19 cellular contexts compared by ENCODE assay signal in genomic region chr9:84974790-84975189, GRCh38.
A peak's percentile ranks its signal among the peaks of the same experiment; 100 is the strongest.
DNase-seq lines count a peak whose midpoint lies in the region; ATAC-seq and TF ChIP-seq lines count a peak whose summit lies in the region.
"Had no signal": no experiment of that assay in that cellular context is flagged by ENCODE, and none has a peak within 500 bp of the region (broad histone marks: within the 10 kb centered on the region; RNA-seq: fewer than 3 reads in every experiment).

No MANE protein-coding gene starts in this region.

- H3K36me3 ChIP-seq in heart left ventricle, result no peaks in the 10 kb centered on the region

- no peaks in the 10 kb centered on the region for H3K9me3 ChIP-seq in heart left ventricle

- H3K4me1 Mint-ChIP-seq in osteocyte (ENCODE audit: unreplicated experiment) (peaks cover 53% of the 10 kb centered on the region), mesothelial cell of epicardium (no peaks in the 10 kb centered on the region)

- H3K27me3 ChIP-seq in dorsolateral prefrontal cortex, result no peaks in the 10 kb centered on the region
- no peaks in the 10 kb centered on the region for H3K27me3 ChIP-seq in heart left ventricle

- TF ChIP-seq CTCF in dorsolateral prefrontal cortex (IDR thresholded peaks at IDR 0.05 in 54 of 56, conservative IDR thresholded peaks at IDR 0.05 in 2 of 56; ENCODE audit: low read depth in 1 of 56, partially characterized antibody in 56 of 56) (no peak), osteocyte (IDR thresholded peaks at IDR 0.05) (no peak), omental fat pad (IDR thresholded peaks at IDR 0.05) (no peak), mesothelial cell of epicardium (IDR thresholded peaks at IDR 0.05; ENCODE audit: unreplicated experiment) (no peak), heart left ventricle (IDR thresholded peaks at IDR 0.05) (no peak)

- no peaks in the 10 kb centered on the region for H3K36me3 Mint-ChIP-seq in osteocyte (ENCODE audit: unreplicated experiment)
- H3K36me3 Mint-ChIP-seq in mesothelial cell of epicardium, result no peaks in the 10 kb centered on the region

- H3K4me3 Mint-ChIP-seq in osteocyte (ENCODE audit: unreplicated experiment) (no peak overlapping the region), mesothelial cell of epicardium (no peak overlapping the region)
- H3K4me3 Mint-ChIP-seq: CD4-positive, alpha-beta T cell had no signal

- WGBS in heart left ventricle, 4 donors, result 71 to 79% (median 78%) methylated on average over 7 of the region's 7 CpGs

- H3K27me3 Mint-ChIP-seq in osteocyte (ENCODE audit: unreplicated experiment) (no peaks in the 10 kb centered on the region), mesothelial cell of epicardium (ENCODE audit: low read depth) (peaks cover 3% of the 10 kb centered on the region)

- H3K27ac ChIP-seq in dorsolateral prefrontal cortex (peak overlapping the region in 51 of 59 donors; percentile 1 to 85 (median 61)), heart left ventricle (no peak overlapping the region)

- H3K9me3 Mint-ChIP-seq in osteocyte (ENCODE audit: unreplicated experiment) (peaks cover 5% of the 10 kb centered on the region), mesothelial cell of epicardium (peaks cover 5% of the 10 kb centered on the region)
- H3K9me3 Mint-ChIP-seq: CD4-positive, alpha-beta T cell had no signal

- no peak for ATAC-seq in omental fat pad (ENCODE audit: low FRiP score)
- no peak for ATAC-seq in heart left ventricle
- ATAC-seq: GM12878, K562 had no signal

- DNase-seq in M059J (ENCODE audit: low read depth) (peak; percentile 52), dorsolateral prefrontal cortex (peak in 4 of 10 donors; percentile 36 to 72 (median 56)), medulla oblongata (ENCODE audit: extremely low spot score) (peak; percentile 55), osteocyte (ENCODE audit: extremely low spot score, unreplicated experiment) (no peak), omental fat pad (ENCODE audit: low spot score) (no peak), mesothelial cell of epicardium (ENCODE audit: low spot score in 2 of 2, unreplicated experiment in 2 of 2) (no peak), heart left ventricle (no peak)
- DNase-seq in activated CD4-positive, CD25-positive, alpha-beta regulatory T cell (lab: John Stamatoyannopoulos, UW), result no peak
- DNase-seq: CD4-positive, alpha-beta T cell; DMS153; GF-D8; NCI-H1105 treated with DMSO at 0.1 percent for 48 hours; NCI-H1694; NCI-H510A; NCI-H748 treated with DMSO at 0.1 percent for 48 hours; NK-92 treated with Interleukin-12 subunit alpha and Interleukin-12 subunit beta, amount 100 ng/mL, for 24 hours; Right ventricle myocardium superior had no signal

- TF ChIP-seq POLR2A in heart left ventricle (IDR thresholded peaks at IDR 0.05), result no peak

- H3K27ac Mint-ChIP-seq in osteocyte (ENCODE audit: unreplicated experiment) (peak overlapping the region; percentile 56), mesothelial cell of epicardium (no peak overlapping the region)
- H3K27ac Mint-ChIP-seq: CD4-positive, alpha-beta T cell had no signal

- no peak overlapping the region for H3K4me3 ChIP-seq in dorsolateral prefrontal cortex
- no peak overlapping the region for H3K4me3 ChIP-seq in heart left ventricle
- H3K4me3 ChIP-seq: GM12878, K562 had no signal

- intact Hi-C loops in dorsolateral prefrontal cortex (cut with DNase I), result no loop called here
- intact Hi-C loops in heart left ventricle (cut with DNase I), result loop anchor here in 2 of 10 donors (10.0 kb wide), 2 partner anchors 150 to 630 kb away; no protein-coding TSS in a partner anchor

- H3K4me1 ChIP-seq in heart left ventricle, result no peaks in the 10 kb centered on the region

Comparison
In these comparisons a context has a peak if more than half of its experiments do, and no peak if none do; other contexts are left out.
1. DNase-seq: peak in M059J (single experiment) and medulla oblongata (single experiment); none in osteocyte (single experiment), activated CD4-positive, CD25-positive, alpha-beta regulatory T cell (0 of 4), omental fat pad (single experiment), mesothelial cell of epicardium (0 of 2) and heart left ventricle (0 of 5).
2. H3K27ac ChIP-seq: peak in dorsolateral prefrontal cortex (51 of 59); none in heart left ventricle (0 of 12).